ENCODE assay signal across 13 cellular contexts in the genomic region with DNA sequence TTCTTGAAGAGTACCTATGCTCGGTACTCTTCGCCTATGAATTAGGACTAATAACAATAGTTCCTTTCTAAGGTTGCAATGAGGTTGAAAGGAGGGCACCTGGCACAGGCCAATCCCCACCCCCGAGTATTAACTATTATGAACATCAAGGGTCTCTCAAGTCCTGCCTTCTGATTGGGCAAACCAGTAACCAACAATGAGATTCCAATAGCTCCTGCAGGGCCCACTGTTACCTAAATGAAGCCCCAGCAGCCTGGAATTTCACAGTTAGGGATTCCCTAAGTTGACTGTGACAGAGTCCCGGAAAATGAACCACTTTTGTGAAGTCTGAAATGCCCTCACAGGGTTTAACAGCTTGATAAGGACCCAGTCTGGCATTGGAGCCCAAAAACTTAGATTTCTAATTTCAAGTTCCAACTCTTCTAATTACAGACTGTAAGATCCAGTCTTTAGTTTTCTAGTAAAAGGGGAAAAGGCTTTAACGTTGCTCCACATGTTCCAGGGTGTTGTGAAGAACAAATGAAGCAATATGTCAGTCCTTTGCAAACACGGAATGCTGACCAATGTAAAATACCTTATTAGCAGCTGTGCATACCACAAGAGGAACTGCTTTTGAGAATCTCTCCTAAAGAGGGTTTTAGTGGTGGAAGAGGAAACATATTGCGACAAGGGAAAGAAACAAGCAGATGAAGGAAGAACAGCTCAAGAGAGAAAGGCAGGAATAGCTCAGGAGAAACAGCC.
DNase-seq lines count a peak whose midpoint lies in the region; ATAC-seq and TF ChIP-seq lines count a peak whose summit lies in the region.
"Had no signal": no experiment of that assay in that cellular context is flagged by ENCODE, and none has a peak within 500 bp of the region (broad histone marks: within the 10 kb centered on the region; RNA-seq: fewer than 3 reads in every experiment).

No MANE protein-coding gene starts in this region.

- no peaks in the 10 kb centered on the region for H3K79me2 ChIP-seq in GM23338 (replicated peaks; ENCODE audit: insufficient read depth)
- H3K79me2 ChIP-seq in neural progenitor cell (ENCODE audit: low read depth) = no peaks in the 10 kb centered on the region

- TF ChIP-seq CTCF in GM23338 (conservative IDR thresholded peaks at IDR 0.05; ENCODE audit: low read depth in 2 of 2) (no peak), glutamatergic neuron (IDR thresholded peaks at IDR 0.05; ENCODE audit: partially characterized antibody, unreplicated experiment) (no peak), neural progenitor cell (IDR thresholded peaks at IDR 0.05) (no peak), HFFc6 (IDR thresholded peaks at IDR 0.05) (no peak)

- no peak overlapping the region for H3K4me3 Mint-ChIP-seq in GM23338
- H3K4me3 Mint-ChIP-seq in glutamatergic neuron (ENCODE audit: unreplicated experiment) = no peak overlapping the region
- no peak overlapping the region for H3K4me3 Mint-ChIP-seq in neural progenitor cell
- H3K4me3 Mint-ChIP-seq in activated naive CD8-positive, alpha-beta T cell treated with anti-CD3 and anti-CD28 coated beads for 36 hours = no peak overlapping the region
- H3K4me3 Mint-ChIP-seq in HFFc6 = no peak overlapping the region
- H3K4me3 Mint-ChIP-seq: activated T-cell treated with anti-CD3 and anti-CD28 coated beads, Interleukin-2, amount 50 U/mL, for 72 hours had no signal

- peak overlapping the region; percentile 58; the same call in 1 of the 2 replicates for H3K27ac Mint-ChIP-seq in GM23338
- peak overlapping the region; percentile 38 for H3K27ac Mint-ChIP-seq in glutamatergic neuron (ENCODE audit: unreplicated experiment)
- H3K27ac Mint-ChIP-seq in neural progenitor cell = no peak overlapping the region
- no peak overlapping the region for H3K27ac Mint-ChIP-seq in activated naive CD8-positive, alpha-beta T cell treated with anti-CD3 and anti-CD28 coated beads for 36 hours
- H3K27ac Mint-ChIP-seq in HFFc6 = no peak overlapping the region
- H3K27ac Mint-ChIP-seq: activated T-cell treated with anti-CD3 and anti-CD28 coated beads, Interleukin-2, amount 50 U/mL, for 72 hours had no signal

- peaks cover 51% of the 10 kb centered on the region for H3K4me1 ChIP-seq in GM23338 (ENCODE audit: insufficient read depth)
- H3K4me1 ChIP-seq in neural progenitor cell = no peaks in the 10 kb centered on the region

- H3K27me3 ChIP-seq in GM23338 (ENCODE audit: insufficient read depth) (no peaks in the 10 kb centered on the region), neural progenitor cell (no peaks in the 10 kb centered on the region)

- H3K36me3 Mint-ChIP-seq in GM23338 (ENCODE audit: low read depth) = no peaks in the 10 kb centered on the region
- H3K36me3 Mint-ChIP-seq in glutamatergic neuron (ENCODE audit: unreplicated experiment) = no peaks in the 10 kb centered on the region
- no peaks in the 10 kb centered on the region for H3K36me3 Mint-ChIP-seq in neural progenitor cell
- no peaks in the 10 kb centered on the region for H3K36me3 Mint-ChIP-seq in activated naive CD8-positive, alpha-beta T cell treated with anti-CD3 and anti-CD28 coated beads for 36 hours
- H3K36me3 Mint-ChIP-seq in HFFc6 (ENCODE audit: low read depth) = no peaks in the 10 kb centered on the region
- H3K36me3 Mint-ChIP-seq: CD14-positive monocyte had no signal

- H3K27ac ChIP-seq in GM23338 (ENCODE audit: low read depth) (peak overlapping the region; percentile 64), neural progenitor cell (no peak overlapping the region)

- DNase-seq in GM23338 (ENCODE audit: low spot score) (peak; percentile 58), MV-4-11 (lab: John Stamatoyannopoulos, UW) (peak; percentile 92), glutamatergic neuron (no peak), neural progenitor cell (ENCODE audit: low spot score) (peak; percentile 7), erythroblast (lab: John Stamatoyannopoulos, UW) (no peak), HFFc6 (no peak)
- no peak for DNase-seq in activated naive CD8-positive, alpha-beta T cell treated with anti-CD3 and anti-CD28 coated beads for 36 hours
- DNase-seq: activated CD4-positive, alpha-beta T cell treated with anti-CD3 and anti-CD28 coated beads for 48 hours; activated T-cell treated with anti-CD3 and anti-CD28 coated beads, Interleukin-2, amount 50 U/mL, for 72 hours; foreskin fibroblast; PC-3; T-helper 2 cell had no signal

- H3F3A ChIP-seq in GM23338 (replicated peaks; ENCODE audit: low read depth) (no peaks in the 10 kb centered on the region), neural progenitor cell (ENCODE audit: low read depth) (no peaks in the 10 kb centered on the region)

- H3K9me3 Mint-ChIP-seq in GM23338 (no peaks in the 10 kb centered on the region; the same call in 2 of the 3 replicates), glutamatergic neuron (ENCODE audit: unreplicated experiment) (no peaks in the 10 kb centered on the region), neural progenitor cell (no peaks in the 10 kb centered on the region), HFFc6 (peaks cover 28% of the 10 kb centered on the region)
- H3K9me3 Mint-ChIP-seq in activated naive CD8-positive, alpha-beta T cell treated with anti-CD3 and anti-CD28 coated beads for 36 hours = no peaks in the 10 kb centered on the region
- H3K9me3 Mint-ChIP-seq: activated T-cell treated with anti-CD3 and anti-CD28 coated beads, Interleukin-2, amount 50 U/mL, for 72 hours; CD14-positive monocyte had no signal

- H3K4me2 ChIP-seq in GM23338 = no peak overlapping the region
- no peak overlapping the region for H3K4me2 ChIP-seq in neural progenitor cell

- H3K9me3 ChIP-seq in neural progenitor cell (ENCODE audit: low read depth) = no peaks in the 10 kb centered on the region

- H4K20me1 ChIP-seq in GM23338 (replicated peaks; ENCODE audit: insufficient read depth) (no peaks in the 10 kb centered on the region), neural progenitor cell (ENCODE audit: low read depth) (no peaks in the 10 kb centered on the region)

- H3K9ac ChIP-seq in neural progenitor cell = no peak overlapping the region

- peak; percentile 84 for ATAC-seq in GM23338
- ATAC-seq: activated T-cell treated with anti-CD3 and anti-CD28 coated beads, Interleukin-2, amount 50 U/mL, for 72 hours; PC-3 had no signal

- H3K4me3 ChIP-seq in GM23338 = no peak overlapping the region
- no peak overlapping the region for H3K4me3 ChIP-seq in neural progenitor cell

- H3K4me1 Mint-ChIP-seq in GM23338 (peaks cover 48% of the 10 kb centered on the region), glutamatergic neuron (ENCODE audit: low read depth, unreplicated experiment) (peaks cover 8% of the 10 kb centered on the region), neural progenitor cell (no peaks in the 10 kb centered on the region), HFFc6 (ENCODE audit: low read depth) (no peaks in the 10 kb centered on the region)
- no peaks in the 10 kb centered on the region for H3K4me1 Mint-ChIP-seq in activated naive CD8-positive, alpha-beta T cell treated with anti-CD3 and anti-CD28 coated beads for 36 hours

- H3K27me3 Mint-ChIP-seq in GM23338 (ENCODE audit: insufficient read depth, low read depth, poor library complexity) = peaks cover 5% of the 10 kb centered on the region
- no peaks in the 10 kb centered on the region for H3K27me3 Mint-ChIP-seq in glutamatergic neuron (ENCODE audit: unreplicated experiment)
- H3K27me3 Mint-ChIP-seq in neural progenitor cell (ENCODE audit: insufficient read depth, low read depth) = no peaks in the 10 kb centered on the region
- no peaks in the 10 kb centered on the region for H3K27me3 Mint-ChIP-seq in activated naive CD8-positive, alpha-beta T cell treated with anti-CD3 and anti-CD28 coated beads for 36 hours
- H3K27me3 Mint-ChIP-seq in HFFc6 (ENCODE audit: insufficient read depth) = no peaks in the 10 kb centered on the region

- H3K36me3 ChIP-seq in GM23338 (ENCODE audit: insufficient read depth) (no peaks in the 10 kb centered on the region), neural progenitor cell (no peaks in the 10 kb centered on the region)

- no peaks in the 10 kb centered on the region for H3K9me2 ChIP-seq in GM23338 (ENCODE audit: insufficient read depth)

- no peak for TF ChIP-seq POLR2A in erythroblast (IDR thresholded peaks at IDR 0.05; ENCODE audit: low read length)

- no peak overlapping the region for H2AFZ ChIP-seq in GM23338
- H2AFZ ChIP-seq in neural progenitor cell (replicated peaks) = peak overlapping the region; percentile 59

TF ChIP-seq in GM23338, 12 proteins besides CTCF, POLR2A, EP300 and RAD21 (continues in another document):
- TF ChIP-seq, protein P1, sequence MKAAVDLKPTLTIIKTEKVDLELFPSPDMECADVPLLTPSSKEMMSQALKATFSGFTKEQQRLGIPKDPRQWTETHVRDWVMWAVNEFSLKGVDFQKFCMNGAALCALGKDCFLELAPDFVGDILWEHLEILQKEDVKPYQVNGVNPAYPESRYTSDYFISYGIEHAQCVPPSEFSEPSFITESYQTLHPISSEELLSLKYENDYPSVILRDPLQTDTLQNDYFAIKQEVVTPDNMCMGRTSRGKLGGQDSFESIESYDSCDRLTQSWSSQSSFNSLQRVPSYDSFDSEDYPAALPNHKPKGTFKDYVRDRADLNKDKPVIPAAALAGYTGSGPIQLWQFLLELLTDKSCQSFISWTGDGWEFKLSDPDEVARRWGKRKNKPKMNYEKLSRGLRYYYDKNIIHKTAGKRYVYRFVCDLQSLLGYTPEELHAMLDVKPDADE (IDR thresholded peaks at IDR 0.05) = no peak
- no peak for TF ChIP-seq STAT1 (IDR thresholded peaks at IDR 0.05; ENCODE audit: unreplicated experiment)
- TF ChIP-seq EZH2 (IDR thresholded peaks at IDR 0.05; ENCODE audit: low read depth, unreplicated experiment) = no peak
- TF ChIP-seq ZNF114 (CRISPR knock-in tag; IDR thresholded peaks at IDR 0.05) = no peak
- no peak for TF ChIP-seq ZNF331 (CRISPR knock-in tag; IDR thresholded peaks at IDR 0.05; ENCODE audit: low read depth)
- TF ChIP-seq CREB1 (CRISPR knock-in tag; IDR thresholded peaks at IDR 0.05; ENCODE audit: low read depth) = no peak
- TF ChIP-seq EZH2phosphoT487 (IDR thresholded peaks at IDR 0.05; ENCODE audit: unreplicated experiment) = no peak

Comparison
In these comparisons a context has a peak if more than half of its experiments do, and no peak if none do; other contexts are left out.
1. DNase-seq: peak in GM23338 (single experiment), MV-4-11 (single experiment) and neural progenitor cell (single experiment); none in glutamatergic neuron (single experiment), activated naive CD8-positive, alpha-beta T cell treated with anti-CD3 and anti-CD28 coated beads for 36 hours (single experiment), erythroblast (0 of 2) and HFFc6 (single experiment).
2. H3K27ac Mint-ChIP-seq: peak in GM23338 (single experiment) and glutamatergic neuron (single experiment); none in neural progenitor cell (single experiment), activated naive CD8-positive, alpha-beta T cell treated with anti-CD3 and anti-CD28 coated beads for 36 hours (single experiment) and HFFc6 (single experiment).